Comparison of ENCODE assay signal across 10 cellular contexts in genomic region chr10:123136806-123137642, GRCh38. TPM values are rescaled to one million over a fixed set of nuclear protein-coding genes. Genes with fewer than 3 reads are reported as not detected.
DNase-seq lines count a peak whose midpoint lies in the region; TF ChIP-seq lines count a peak whose summit lies in the region.
"Had no signal": no experiment of that assay in that cellular context is flagged by ENCODE, and none has a peak within 500 bp of the region (broad histone marks: within the 10 kb centered on the region; RNA-seq: fewer than 3 reads in every experiment).

No MANE protein-coding gene starts in this region.

- no peak overlapping the region for H3K27ac ChIP-seq in hepatocyte
- no peak overlapping the region for H3K27ac ChIP-seq in PC-9

- H3K79me2 ChIP-seq in hepatocyte (no peaks in the 10 kb centered on the region), PC-9 (ENCODE audit: low read depth) (no peaks in the 10 kb centered on the region)

- POLR2A ChIA-PET in PC-9 (lab: Charles Lee; ENCODE audit: unreplicated experiment) = no interaction called here

- WGBS in hepatocyte (ENCODE audit: low lambda C conversion rate, missing lambda C conversion rate) = 1% methylated on average over 81 of the region's 83 CpGs

- H3K9me2 ChIP-seq in hepatocyte (replicated peaks; ENCODE audit: insufficient read depth) = no peaks in the 10 kb centered on the region
- no peaks in the 10 kb centered on the region for H3K9me2 ChIP-seq in PC-9 (ENCODE audit: insufficient read depth)

- H3K4me1 ChIP-seq in hepatocyte (ENCODE audit: insufficient read depth) = peaks cover 16% of the 10 kb centered on the region
- H3K4me1 ChIP-seq in PC-9 (replicated peaks; ENCODE audit: insufficient read depth) = no peaks in the 10 kb centered on the region

- H3K9me3 ChIP-seq in hepatocyte (ENCODE audit: low read depth) = no peaks in the 10 kb centered on the region
- no peaks in the 10 kb centered on the region for H3K9me3 ChIP-seq in PC-9 (ENCODE audit: insufficient read depth, low read depth)

- intact Hi-C loops in PC-9 (cut with micrococcal nuclease; ENCODE audit: unreplicated experiment) = no loop called here

- H3F3A ChIP-seq in PC-9 (ENCODE audit: insufficient read depth, low read depth) = no peaks in the 10 kb centered on the region

- H3K36me3 ChIP-seq in hepatocyte (replicated peaks; ENCODE audit: insufficient read depth, low read depth) (no peaks in the 10 kb centered on the region), PC-9 (ENCODE audit: low read depth) (no peaks in the 10 kb centered on the region)

- peak; percentile 55 for DNase-seq in activated CD4-positive, alpha-beta T cell treated with anti-CD3 and anti-CD28 coated beads for 48 hours
- DNase-seq in activated CD4-positive, alpha-beta T cell treated with anti-CD3 and anti-CD28 coated beads for 4 hours = no peak
- DNase-seq in hepatocyte (ENCODE audit: low spot score) (no peak), PC-9 (no peak), NK-92 (lab: John Stamatoyannopoulos, UW; ENCODE audit: unreplicated experiment) (no peak), HK-2 (ENCODE audit: unreplicated experiment) (no peak)
- peak; percentile 19 for DNase-seq in stimulated activated naive CD4-positive, alpha-beta T cell treated with Interleukin-2 at 50 U/mL for 16 hours (lab: John Stamatoyannopoulos, UW)

- no TSS peak for BruUV-seq in PC-9 (replicated peaks; lab: Mats Ljungman, UMichigan)

- TF ChIP-seq CTCF in WI38 (IDR thresholded peaks at IDR 0.05; ENCODE audit: low read depth, low read length) (no peak), hepatocyte (IDR thresholded peaks at IDR 0.05; ENCODE audit: poor library complexity) (no peak), PC-9 (conservative IDR thresholded peaks at IDR 0.05) (no peak)

- H2AFZ ChIP-seq in hepatocyte (peak overlapping the region; percentile 31), PC-9 (no peak overlapping the region)

- no peaks in the 10 kb centered on the region for H4K20me1 ChIP-seq in hepatocyte (ENCODE audit: insufficient read depth, poor library complexity, severe bottlenecking)
- H4K20me1 ChIP-seq in PC-9 (ENCODE audit: insufficient read depth) = no peaks in the 10 kb centered on the region

- H3K27me3 ChIP-seq in hepatocyte (peaks cover 97% of the 10 kb centered on the region), PC-9 (ENCODE audit: insufficient read depth, low read depth) (0 out of 2 replicates have a peak, but pooled peaks cover 4% of the 10 kb centered on the region)

- 0 out of 2 replicates have a peak overlapping the region, but pooled peaks have one; percentile 3 for H3K4me3 ChIP-seq in WI38 (ENCODE audit: low read depth, low read length)
- no peak overlapping the region for H3K4me3 ChIP-seq in hepatocyte
- no peak overlapping the region for H3K4me3 ChIP-seq in PC-9

- H3K4me2 ChIP-seq in hepatocyte = peak overlapping the region; percentile 82
- H3K4me2 ChIP-seq in PC-9 = no peak overlapping the region

- CTCF ChIA-PET in PC-9 (lab: Charles Lee) = interaction anchor here (0.5 kb wide), 1 partner anchor 429 kb away, joined by 5 read pairs; no protein-coding TSS in a partner anchor

RNA-seq across cellular contexts. Expression of gene HMX3, which starts 1.3 kb away (rescaled TPM):
- total RNA-seq in hepatocyte (not detected in 2 replicates), PC-9 (2021) (not detected in 2 replicates)
- not detected in 2 replicates for polyA plus RNA-seq in hepatocyte

RNA-seq across cellular contexts. Expression of gene HMX2, which starts 10.9 kb away (rescaled TPM):
- total RNA-seq in hepatocyte (not detected in 2 replicates), PC-9 (2021) (not detected in 2 replicates)
- polyA plus RNA-seq in hepatocyte = not detected in 2 replicates
- total RNA-seq: activated CD8-positive, alpha-beta memory T cell treated with anti-CD3 and anti-CD28 coated beads for 36 hours; kidney epithelial cell had no signal

RNA-seq across cellular contexts. Expression of gene BUB3, which starts 17.2 kb away (rescaled TPM):
- total RNA-seq in hepatocyte (113 and 131 TPM in 2 replicates), PC-9 (2021) (96.5 and 112 TPM in 2 replicates)
- polyA plus RNA-seq in hepatocyte = 81.1 and 92.0 TPM in 2 replicates

Comparison
In these comparisons a context has a peak if more than half of its experiments do, and no peak if none do; other contexts are left out.
1. DNase-seq: peak in activated CD4-positive, alpha-beta T cell treated with anti-CD3 and anti-CD28 coated beads for 48 hours (single experiment) and stimulated activated naive CD4-positive, alpha-beta T cell treated with Interleukin-2 at 50 U/mL for 16 hours (single experiment); none in activated CD4-positive, alpha-beta T cell treated with anti-CD3 and anti-CD28 coated beads for 4 hours (0 of 2), hepatocyte (single experiment), PC-9 (0 of 2), NK-92 (single experiment) and HK-2 (single experiment).